Comparison of ENCODE assay signal across 8 cellular contexts in the genomic region with DNA sequence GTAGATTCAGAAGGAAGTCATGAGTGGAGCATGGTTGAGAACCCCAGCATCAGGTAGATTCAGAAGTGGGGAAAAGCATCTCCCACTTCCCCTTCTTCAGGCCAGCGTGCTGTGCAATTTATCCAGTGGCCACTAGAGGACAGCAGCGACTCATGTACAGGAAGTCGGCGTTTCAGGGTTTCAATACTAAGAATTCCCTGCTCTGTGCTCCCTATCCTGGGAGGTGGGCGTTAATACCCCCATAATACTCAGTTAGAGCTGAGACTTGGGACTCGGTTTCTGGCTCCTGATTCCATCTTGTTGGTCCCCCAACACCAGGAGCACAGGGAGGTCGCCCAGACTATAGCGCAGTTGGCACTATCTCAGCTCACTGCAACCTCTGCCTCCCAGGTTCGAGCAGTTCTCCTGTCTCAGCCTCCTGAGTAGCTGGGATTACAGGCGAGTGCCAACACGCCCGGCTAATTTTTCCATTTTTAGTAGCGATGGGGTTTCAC.
A peak's percentile ranks its signal among the peaks of the same experiment; 100 is the strongest.
DNase-seq lines count a peak whose midpoint lies in the region; ATAC-seq and TF ChIP-seq lines count a peak whose summit lies in the region.

No MANE protein-coding gene starts in this region.

- CTCF ChIA-PET in AG04450 (lab: Charles Lee) = interaction anchor here (0.6 to 2.5 kb wide), 19 partner anchors 9 to 300 kb away, joined by 3 to 44 read pairs (median 4); no protein-coding TSS in a partner anchor

- POLR2A ChIA-PET in AG04450 (lab: Yijun Ruan, JAX) = no interaction called here

- H3K36me3 ChIP-seq in heart right ventricle = no peaks in the 10 kb centered on the region

- H3K27ac ChIP-seq in AG04450 (ENCODE audit: low read depth, low read length) (no peak overlapping the region), heart right ventricle (no peak overlapping the region)

- H3K27me3 ChIP-seq in AG04450 (ENCODE audit: control insufficient read depth, insufficient read depth, low read length) = no peaks in the 10 kb centered on the region
- no peaks in the 10 kb centered on the region for H3K27me3 ChIP-seq in heart right ventricle

- WGBS in heart right ventricle, 2 donors = 23 to 30% methylated on average over 13 of the region's 13 CpGs

- TF ChIP-seq CTCF in AG04450 (IDR thresholded peaks at IDR 0.05; ENCODE audit: low read depth, low read length) (peak; percentile 95), heart right ventricle (IDR thresholded peaks at IDR 0.05) (peak; percentile 93 to 99 (median 97))

- ATAC-seq in GM18511 (IDR thresholded peaks at IDR 0.05; ENCODE audit: unreplicated experiment) = peak; percentile 68
- peak; percentile 91 for ATAC-seq in SK-N-SH treated with all-trans-retinoic acid at 6 μM for 48 hours
- ATAC-seq in heart right ventricle = peak; percentile 37 to 86 (median 74)

- intact Hi-C loops in heart right ventricle (cut with DNase I) = loop anchor here in 9 of 10 donors (1.0 to 10.0 kb wide), 8 partner anchors 28 to 592 kb away; no protein-coding TSS in a partner anchor

- DNase-seq in AG04450 (ENCODE audit: low read depth, low spot score) (no peak), LoVo (ENCODE audit: low spot score) (peak; percentile 52), heart right ventricle (peak; percentile 63 to 73), retina (peak; percentile 77), HPDE6-E6E7 (ENCODE audit: extremely low spot score) (no peak)
- peak; percentile 72 for DNase-seq in activated naive CD4-positive, alpha-beta T cell treated with anti-CD3 and anti-CD28 coated beads, Interleukin-2, amount 50 U/mL, for 16 hours

- H3K4me3 ChIP-seq in AG04450 (ENCODE audit: low read depth, low read length) (no peak overlapping the region), heart right ventricle (no peak overlapping the region)

- H3K9me3 ChIP-seq in AG04450 (ENCODE audit: control insufficient read depth, insufficient read depth, low read length) = peaks cover 5% of the 10 kb centered on the region; the same call in 1 of the 2 replicates
- H3K9me3 ChIP-seq in heart right ventricle = no peaks in the 10 kb centered on the region

- peaks cover 0 to 4% (median 0%) of the 10 kb centered on the region in 9 donors for H3K4me1 ChIP-seq in heart right ventricle

TF ChIP-seq in SK-N-SH treated with all-trans-retinoic acid at 6 μM for 48 hours, 23 proteins besides CTCF, POLR2A, EP300 and RAD21:
- TF ChIP-seq ZNF70 (CRISPR knock-in tag; IDR thresholded peaks at IDR 0.05) (no peak), SNAI2 (CRISPR knock-in tag; IDR thresholded peaks at IDR 0.05) (no peak), ZFP30 (CRISPR knock-in tag; IDR thresholded peaks at IDR 0.05) (no peak), TCF4 (CRISPR knock-in tag; IDR thresholded peaks at IDR 0.05; ENCODE audit: borderline replicate concordance) (no peak), ARNTL (CRISPR knock-in tag; IDR thresholded peaks at IDR 0.05; ENCODE audit: borderline replicate concordance, low read depth) (no peak), ZC3H10 (CRISPR knock-in tag; IDR thresholded peaks at IDR 0.05) (no peak), ZNF565 (CRISPR knock-in tag; conservative IDR thresholded peaks at IDR 0.05; ENCODE audit: low read depth) (no peak)

Comparison
In these comparisons a context has a peak if more than half of its experiments do, and no peak if none do; other contexts are left out.
1. DNase-seq: peak in LoVo (single experiment), activated naive CD4-positive, alpha-beta T cell treated with anti-CD3 and anti-CD28 coated beads, Interleukin-2, amount 50 U/mL, for 16 hours (single experiment), heart right ventricle (2 of 2) and retina (single experiment); none in AG04450 (single experiment) and HPDE6-E6E7 (single experiment).
2. Peak in every context shown above with its lines, with median percentiles within 50 percentile points of each other: ATAC-seq.